1 cellular context compared by ENCODE assay signal in the genomic region with DNA sequence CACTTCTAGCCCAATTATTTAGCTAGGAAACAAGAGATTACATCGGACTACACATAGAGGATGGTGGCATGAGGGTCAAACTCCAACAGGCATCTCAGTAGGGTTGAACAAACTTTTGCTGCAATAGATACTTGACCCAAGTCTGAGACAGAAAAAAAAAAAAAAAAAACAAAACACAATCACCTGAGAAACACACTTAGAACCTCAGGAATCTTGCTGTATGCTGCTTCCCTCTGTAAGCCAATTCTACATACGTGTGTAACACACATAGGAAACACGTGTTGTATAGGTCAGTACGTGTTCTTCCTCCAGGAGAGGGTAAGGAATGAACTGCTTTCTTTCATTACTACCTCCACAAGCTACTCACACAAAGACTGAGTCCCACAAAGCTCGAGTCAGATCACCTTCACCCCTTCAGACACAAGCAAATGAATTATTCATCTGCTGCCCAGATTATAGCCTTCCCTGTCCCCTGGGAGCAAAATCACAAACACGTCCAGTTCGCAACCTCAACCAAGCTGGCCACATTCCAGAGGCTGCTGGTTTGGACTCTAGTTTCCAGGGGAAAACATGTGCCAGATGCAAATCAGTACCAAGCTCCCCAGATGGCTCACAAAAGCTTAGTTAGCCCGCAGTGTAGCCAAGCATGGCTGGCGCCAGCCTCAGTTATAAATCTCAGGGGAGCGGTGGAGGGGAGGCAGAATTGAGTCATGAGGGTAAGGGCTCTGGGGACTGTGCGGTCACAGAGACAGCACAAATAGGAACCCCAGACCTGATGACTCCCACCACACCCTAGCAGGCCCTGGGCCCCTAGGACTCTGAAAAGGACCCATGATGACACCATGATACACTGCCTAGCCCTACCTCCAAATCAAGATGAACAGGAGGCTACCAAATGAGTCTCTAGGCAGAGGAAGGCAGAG.
TF ChIP-seq lines count a peak whose summit lies in the region.

No MANE protein-coding gene starts in this region.

TF ChIP-seq in WTC11, 78 proteins besides CTCF, POLR2A, EP300 and RAD21 (continued from another document):
- TF ChIP-seq, protein P1, sequence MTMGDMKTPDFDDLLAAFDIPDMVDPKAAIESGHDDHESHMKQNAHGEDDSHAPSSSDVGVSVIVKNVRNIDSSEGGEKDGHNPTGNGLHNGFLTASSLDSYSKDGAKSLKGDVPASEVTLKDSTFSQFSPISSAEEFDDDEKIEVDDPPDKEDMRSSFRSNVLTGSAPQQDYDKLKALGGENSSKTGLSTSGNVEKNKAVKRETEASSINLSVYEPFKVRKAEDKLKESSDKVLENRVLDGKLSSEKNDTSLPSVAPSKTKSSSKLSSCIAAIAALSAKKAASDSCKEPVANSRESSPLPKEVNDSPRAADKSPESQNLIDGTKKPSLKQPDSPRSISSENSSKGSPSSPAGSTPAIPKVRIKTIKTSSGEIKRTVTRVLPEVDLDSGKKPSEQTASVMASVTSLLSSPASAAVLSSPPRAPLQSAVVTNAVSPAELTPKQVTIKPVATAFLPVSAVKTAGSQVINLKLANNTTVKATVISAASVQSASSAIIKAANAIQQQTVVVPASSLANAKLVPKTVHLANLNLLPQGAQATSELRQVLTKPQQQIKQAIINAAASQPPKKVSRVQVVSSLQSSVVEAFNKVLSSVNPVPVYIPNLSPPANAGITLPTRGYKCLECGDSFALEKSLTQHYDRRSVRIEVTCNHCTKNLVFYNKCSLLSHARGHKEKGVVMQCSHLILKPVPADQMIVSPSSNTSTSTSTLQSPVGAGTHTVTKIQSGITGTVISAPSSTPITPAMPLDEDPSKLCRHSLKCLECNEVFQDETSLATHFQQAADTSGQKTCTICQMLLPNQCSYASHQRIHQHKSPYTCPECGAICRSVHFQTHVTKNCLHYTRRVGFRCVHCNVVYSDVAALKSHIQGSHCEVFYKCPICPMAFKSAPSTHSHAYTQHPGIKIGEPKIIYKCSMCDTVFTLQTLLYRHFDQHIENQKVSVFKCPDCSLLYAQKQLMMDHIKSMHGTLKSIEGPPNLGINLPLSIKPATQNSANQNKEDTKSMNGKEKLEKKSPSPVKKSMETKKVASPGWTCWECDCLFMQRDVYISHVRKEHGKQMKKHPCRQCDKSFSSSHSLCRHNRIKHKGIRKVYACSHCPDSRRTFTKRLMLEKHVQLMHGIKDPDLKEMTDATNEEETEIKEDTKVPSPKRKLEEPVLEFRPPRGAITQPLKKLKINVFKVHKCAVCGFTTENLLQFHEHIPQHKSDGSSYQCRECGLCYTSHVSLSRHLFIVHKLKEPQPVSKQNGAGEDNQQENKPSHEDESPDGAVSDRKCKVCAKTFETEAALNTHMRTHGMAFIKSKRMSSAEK (CRISPR knock-in tag; IDR thresholded peaks at IDR 0.05; ENCODE audit: borderline replicate concordance): no peak
- TF ChIP-seq GTF2I (CRISPR knock-in tag; conservative IDR thresholded peaks at IDR 0.05): no peak
